In genomic region chr6:33076406-33076934, GRCh38 we compare ENCODE assay signal across 10 cellular contexts. TPM values are rescaled to one million over a fixed set of nuclear protein-coding genes. Genes with fewer than 3 reads are reported as not detected.
DNase-seq lines count a peak whose midpoint lies in the region; ATAC-seq and TF ChIP-seq lines count a peak whose summit lies in the region.
"Had no signal": no experiment of that assay in that cellular context is flagged by ENCODE, and none has a peak within 500 bp of the region (broad histone marks: within the 10 kb centered on the region; RNA-seq: fewer than 3 reads in every experiment).

No MANE protein-coding gene starts in this region.

- H3K27me3 Mint-ChIP-seq in activated T-helper 1 cell treated with anti-CD3 and anti-CD28 coated beads, Interleukin-12 subunit alpha, Interleukin-12 subunit beta, Interleukin-2, Interleukin-4 antibody, amounts not matched to agents 30 ng/mL and 10 ng/mL and 1 ng/mL, durations not matched to agents 14 hours and 24 hours and 36 hours (ENCODE audit: insufficient read depth): peaks cover 4% of the 10 kb centered on the region

- no peak for DNase-seq in heart left ventricle
- no peak for DNase-seq in Right ventricle myocardium superior
- DNase-seq in activated T-helper 1 cell treated with anti-CD3 and anti-CD28 coated beads, Interleukin-12 subunit alpha, Interleukin-12 subunit beta, Interleukin-2, Interleukin-4 antibody, amounts not matched to agents 30 ng/mL and 10 ng/mL and 1 ng/mL, durations not matched to agents 14 hours and 24 hours and 36 hours (ENCODE audit: low spot score): no peak
- no peak for DNase-seq in upper lobe of left lung
- DNase-seq in Kasumi-1 (lab: John Stamatoyannopoulos, UW): no peak
- no peak for DNase-seq in left colon
- DNase-seq: activated effector memory CD4-positive, alpha-beta T cell treated with anti-CD3 and anti-CD28 coated beads, Interleukin-2, amount 50 U/mL, for 16 hours had no signal

- H3K27ac ChIP-seq in heart left ventricle (peak overlapping the region; percentile 20 to 94 (median 78)), mucosa of rectum (ENCODE audit: low read depth in 2 of 2, low read length in 2 of 2) (peak overlapping the region; percentile 58 to 73), upper lobe of left lung (peak overlapping the region; percentile 75 to 89 (median 88))

- TF ChIP-seq CTCF in heart left ventricle (IDR thresholded peaks at IDR 0.05) (peak in 1 of 12 donors; percentile 12), upper lobe of left lung (IDR thresholded peaks at IDR 0.05) (peak in 1 of 6 experiments; percentile 11)

- H3K9ac ChIP-seq in mucosa of rectum (ENCODE audit: low read depth in 1 of 2, low read length in 2 of 2): peak overlapping the region; percentile 46 to 65

- H3K27ac Mint-ChIP-seq in activated T-helper 1 cell treated with anti-CD3 and anti-CD28 coated beads, Interleukin-12 subunit alpha, Interleukin-12 subunit beta, Interleukin-2, Interleukin-4 antibody, amounts not matched to agents 30 ng/mL and 10 ng/mL and 1 ng/mL, durations not matched to agents 14 hours and 24 hours and 36 hours: no peak overlapping the region

- H3K4me1 ChIP-seq in heart left ventricle (peaks cover 0 to 63% (median 12%) of the 10 kb centered on the region in 12 donors), mucosa of rectum (ENCODE audit: control insufficient read depth in 2 of 2, insufficient read depth in 2 of 2, low read length in 2 of 2) (peaks cover 0 to 2% of the 10 kb centered on the region in 2 donors), upper lobe of left lung (peaks cover 20 to 36% (median 27%) of the 10 kb centered on the region in 4 donors)

- peak overlapping the region; percentile 78 for H3K4me3 Mint-ChIP-seq in activated T-helper 1 cell treated with anti-CD3 and anti-CD28 coated beads, Interleukin-12 subunit alpha, Interleukin-12 subunit beta, Interleukin-2, Interleukin-4 antibody, amounts not matched to agents 30 ng/mL and 10 ng/mL and 1 ng/mL, durations not matched to agents 14 hours and 24 hours and 36 hours

- H3K36me3 ChIP-seq in heart left ventricle (peaks cover 0 to 28% (median 0%) of the 10 kb centered on the region in 9 donors), mucosa of rectum (ENCODE audit: control insufficient read depth in 2 of 2, insufficient read depth in 2 of 2, low read length in 2 of 2) (no peaks in the 10 kb centered on the region), upper lobe of left lung (no peaks in the 10 kb centered on the region)

- WGBS in heart left ventricle, 4 donors: 50 to 61% (median 58%) methylated on average over 3 of the region's 3 CpGs
- WGBS in upper lobe of left lung, 2 donors: 16 to 38% methylated on average over 2 to 3 of the region's 3 CpGs

- H3K9me3 Mint-ChIP-seq in activated T-helper 1 cell treated with anti-CD3 and anti-CD28 coated beads, Interleukin-12 subunit alpha, Interleukin-12 subunit beta, Interleukin-2, Interleukin-4 antibody, amounts not matched to agents 30 ng/mL and 10 ng/mL and 1 ng/mL, durations not matched to agents 14 hours and 24 hours and 36 hours: no peaks in the 10 kb centered on the region

- H3K27me3 ChIP-seq in heart left ventricle (no peaks in the 10 kb centered on the region), mucosa of rectum (ENCODE audit: control insufficient read depth in 2 of 2, insufficient read depth in 2 of 2, low read length in 2 of 2) (peaks cover 0 to 18% of the 10 kb centered on the region in 2 donors), upper lobe of left lung (no peaks in the 10 kb centered on the region)

- peaks cover 55% of the 10 kb centered on the region for H3K4me1 Mint-ChIP-seq in activated T-helper 1 cell treated with anti-CD3 and anti-CD28 coated beads, Interleukin-12 subunit alpha, Interleukin-12 subunit beta, Interleukin-2, Interleukin-4 antibody, amounts not matched to agents 30 ng/mL and 10 ng/mL and 1 ng/mL, durations not matched to agents 14 hours and 24 hours and 36 hours (ENCODE audit: low read depth)

- TF ChIP-seq EP300 in upper lobe of left lung (IDR thresholded peaks at IDR 0.05): no peak

- no peak for ATAC-seq in heart left ventricle
- ATAC-seq in Right ventricle myocardium superior (ENCODE audit: poor library complexity): no peak
- ATAC-seq in upper lobe of left lung (ENCODE audit: low FRiP score in 2 of 2): no peak
- ATAC-seq in HG03432 (IDR thresholded peaks at IDR 0.05; ENCODE audit: unreplicated experiment): no peak
- ATAC-seq in left colon: no peak

- intact Hi-C loops in heart left ventricle (cut with DNase I): no loop called here
- intact Hi-C loops in Right ventricle myocardium superior (cut with DNase I): no loop called here
- intact Hi-C loops in activated T-helper 1 cell treated with anti-CD3 and anti-CD28 coated beads, Interleukin-12 subunit alpha, Interleukin-12 subunit beta, Interleukin-2, Interleukin-4 antibody, amounts not matched to agents 30 ng/mL and 10 ng/mL and 1 ng/mL, durations not matched to agents 14 hours and 24 hours and 36 hours (cut with micrococcal nuclease): loop anchor here (5.0 kb wide), 1 partner anchor 184 kb away; no protein-coding TSS in a partner anchor
- intact Hi-C loops in left colon (cut with DNase I, micrococcal nuclease): no loop called here

- TF ChIP-seq POLR2A in heart left ventricle (IDR thresholded peaks at IDR 0.05) (no peak), upper lobe of left lung (IDR thresholded peaks at IDR 0.05) (no peak)

- H3K36me3 Mint-ChIP-seq in activated T-helper 1 cell treated with anti-CD3 and anti-CD28 coated beads, Interleukin-12 subunit alpha, Interleukin-12 subunit beta, Interleukin-2, Interleukin-4 antibody, amounts not matched to agents 30 ng/mL and 10 ng/mL and 1 ng/mL, durations not matched to agents 14 hours and 24 hours and 36 hours (ENCODE audit: low read depth): peaks cover 3% of the 10 kb centered on the region

- H3K9me3 ChIP-seq in heart left ventricle (no peaks in the 10 kb centered on the region), mucosa of rectum (ENCODE audit: control insufficient read depth in 2 of 2, low read length in 2 of 2) (no peaks in the 10 kb centered on the region), upper lobe of left lung (no peaks in the 10 kb centered on the region)

- H3K4me3 ChIP-seq in heart left ventricle: peak overlapping the region in 11 of 12 donors; percentile 6 to 81 (median 56)
- peak overlapping the region; percentile 38 to 60 for H3K4me3 ChIP-seq in mucosa of rectum (ENCODE audit: low read length in 2 of 2)
- peak overlapping the region; percentile 41 to 56 (median 51) for H3K4me3 ChIP-seq in upper lobe of left lung

RNA-seq across cellular contexts. Expression of gene HLA-DPB1, which starts 0.7 kb away (rescaled TPM):
- total RNA-seq in heart left ventricle: 100 to 1,000 TPM in 2 of 9 donors, 10 to 100 TPM in 7; 16.6 to 346 (median 30.7) TPM
- 10 to 100 TPM; 25.0 to 30.1 TPM for polyA plus RNA-seq in heart left ventricle
- total RNA-seq in Right ventricle myocardium superior: 29.8 TPM
- 12.2 and 12.3 TPM in 2 replicates for total RNA-seq in activated T-helper 1 cell treated with anti-CD3 and anti-CD28 coated beads, Interleukin-12 subunit alpha, Interleukin-12 subunit beta, Interleukin-2, Interleukin-4 antibody, amounts not matched to agents 30 ng/mL and 10 ng/mL and 1 ng/mL, durations not matched to agents 14 hours and 24 hours and 36 hours
- 100 to 1,000 TPM; 194 to 697 (median 373) TPM for total RNA-seq in upper lobe of left lung
- 10 to 100 TPM; 15.1 to 65.5 TPM for total RNA-seq in left colon

RNA-seq across cellular contexts. Expression of gene HLA-DPA1, which starts 3.0 kb away (rescaled TPM):
- total RNA-seq in heart left ventricle: 100 to 1,000 TPM in 2 of 9 donors, 10 to 100 TPM in 7; 18.6 to 438 (median 51.0) TPM
- polyA plus RNA-seq in heart left ventricle: 10 to 100 TPM; 18.2 to 23.5 TPM
- total RNA-seq in Right ventricle myocardium superior: 34.1 TPM
- 61.0 and 66.7 TPM in 2 replicates for total RNA-seq in activated T-helper 1 cell treated with anti-CD3 and anti-CD28 coated beads, Interleukin-12 subunit alpha, Interleukin-12 subunit beta, Interleukin-2, Interleukin-4 antibody, amounts not matched to agents 30 ng/mL and 10 ng/mL and 1 ng/mL, durations not matched to agents 14 hours and 24 hours and 36 hours
- total RNA-seq in upper lobe of left lung: 100 to 1,000 TPM; 109 to 674 (median 399) TPM
- total RNA-seq in left colon: 100 to 1,000 TPM in 1 of 2 donors, 10 to 100 TPM in 1; 14.8 to 103 TPM
- total RNA-seq: IMR-90 had no signal
- polyA plus RNA-seq: IMR-90 had no signal
